Comparison of ENCODE assay signal across 26 cellular contexts in genomic region chr6:132725471-132725870, GRCh38. TPM values are rescaled to one million over a fixed set of nuclear protein-coding genes. Genes with fewer than 3 reads are reported as not detected.
DNase-seq lines count a peak whose midpoint lies in the region; ATAC-seq, FAIRE-seq and TF ChIP-seq lines count a peak whose summit lies in the region.
"Had no signal": no experiment of that assay in that cellular context is flagged by ENCODE, and none has a peak within 500 bp of the region (broad histone marks: within the 10 kb centered on the region; RNA-seq: fewer than 3 reads in every experiment).

No MANE protein-coding gene starts in this region.

- TF ChIP-seq CTCF in OCI-LY7 (conservative IDR thresholded peaks at IDR 0.05; ENCODE audit: low read length) (no peak), kidney (IDR thresholded peaks at IDR 0.05; ENCODE audit: borderline replicate concordance, extremely low read depth, insufficient read depth) (no peak)

- no peaks in the 10 kb centered on the region for H3K9me2 ChIP-seq in OCI-LY7 (ENCODE audit: insufficient read depth, low read length)

- no peaks in the 10 kb centered on the region for H4K20me1 ChIP-seq in OCI-LY7 (ENCODE audit: insufficient read depth, low read length)

- no peak overlapping the region for H3K27ac ChIP-seq in OCI-LY7 (ENCODE audit: low read depth, low read length, poor library complexity, severe bottlenecking)
- no peak overlapping the region for H3K27ac ChIP-seq in kidney (ENCODE audit: low read depth in 2 of 2, low read length in 2 of 2)
- H3K27ac ChIP-seq: GM23248, left lung, ovary, transverse colon had no signal

- H3K4me2 ChIP-seq in OCI-LY7 (ENCODE audit: low read length) = peak overlapping the region; percentile 10; the same call in 1 of the 2 replicates

- peak overlapping the region; percentile 45; the same call in 1 of the 2 replicates for H2AFZ ChIP-seq in OCI-LY7 (ENCODE audit: low read length)
- H2AFZ ChIP-seq: GM23248 had no signal

- DNase-seq in OCI-LY7 (ENCODE audit: low spot score) (no peak), NCI-H526 treated with DMSO at 0.1 percent for 48 hours (lab: John Stamatoyannopoulos, UW) (no peak), COLO829 (ENCODE audit: low spot score) (no peak), kidney (no peak)
- DNase-seq: activated B cell treated with CpG ODN at 0.5 μM for 24 hours; activated CD8-positive, alpha-beta memory T cell treated with anti-CD3 and anti-CD28 coated beads, Interleukin-2, amount 50 U/mL, for 48 hours; activated naive CD4-positive, alpha-beta T cell treated with Interleukin-2 at 50 U/mL for 16 hours; Caco-2; central memory CD4-positive, alpha-beta T cell; DMS79; erythroblast; GF-D8; GM23248; Kasumi-1; left lung; NCI-H1436 treated with DMSO at 0.1 percent for 48 hours; ovary; transverse colon had no signal

- no peak overlapping the region for H3K4me3 ChIP-seq in OCI-LY7 (ENCODE audit: low read depth, low read length, poor library complexity, severe bottlenecking)
- no peak overlapping the region for H3K4me3 ChIP-seq in kidney (ENCODE audit: low read length in 2 of 2)
- H3K4me3 ChIP-seq: GM23248, left lung, ovary, transverse colon had no signal

- intact Hi-C loops in OCI-LY7 (cut with micrococcal nuclease; ENCODE audit: unreplicated experiment) (no loop called here), kidney (cut with DNase I) (no loop called here)

- no peaks in the 10 kb centered on the region for H3K9me3 ChIP-seq in OCI-LY7 (ENCODE audit: low read length)
- no peaks in the 10 kb centered on the region for H3K9me3 ChIP-seq in kidney (ENCODE audit: control insufficient read depth in 1 of 2, low read length in 2 of 2)
- H3K9me3 ChIP-seq: Caco-2, left lung, ovary, transverse colon had no signal

- CTCF ChIA-PET in OCI-LY7 (lab: Charles Lee; ENCODE audit: unreplicated experiment) = no interaction called here

- peak; percentile 9 for ATAC-seq in GM18907 (IDR thresholded peaks at IDR 0.05; ENCODE audit: unreplicated experiment)
- peak; percentile 9 for ATAC-seq in GM19438 (IDR thresholded peaks at IDR 0.05; ENCODE audit: low read depth, unreplicated experiment)
- peak; percentile 10 for ATAC-seq in HG02981 (IDR thresholded peaks at IDR 0.05; ENCODE audit: unreplicated experiment)
- ATAC-seq: left lung; stimulated activated effector memory CD8-positive, alpha-beta T cell treated with anti-CD3 and anti-CD28 coated beads, Interleukin-12 subunit alpha, Interleukin-12 subunit beta, amount 100 ng/mL, for 72 hours had no signal

- FAIRE-seq in kidney (lab: Jason Lieb, UNC) = no peak

- H3K79me2 ChIP-seq in OCI-LY7 (ENCODE audit: insufficient read depth, low read depth, low read length) = no peaks in the 10 kb centered on the region

- H3K36me3 ChIP-seq in OCI-LY7 (ENCODE audit: insufficient read depth, low read length) (no peaks in the 10 kb centered on the region), kidney (ENCODE audit: control insufficient read depth in 1 of 2, insufficient read depth in 2 of 2, low read length in 2 of 2) (no peaks in the 10 kb centered on the region)
- H3K36me3 ChIP-seq: ovary, transverse colon had no signal

- peaks cover 7% of the 10 kb centered on the region for H3K4me1 ChIP-seq in OCI-LY7 (ENCODE audit: insufficient read depth, low read length, poor library complexity, severe bottlenecking)
- no peaks in the 10 kb centered on the region for H3K4me1 ChIP-seq in kidney (ENCODE audit: control insufficient read depth in 1 of 2, insufficient read depth in 1 of 2, low read depth in 1 of 2, low read length in 2 of 2)
- H3K4me1 ChIP-seq: Caco-2, transverse colon had no signal

- BruUV-seq in OCI-LY7 (replicated peaks; lab: Mats Ljungman, UMichigan) = no TSS peak

- POLR2A ChIA-PET in OCI-LY7 (lab: Charles Lee) = interaction anchor here (0.7 to 2.0 kb wide), 4 partner anchors 10 to 85 kb away, joined by 3 to 13 read pairs (median 3); no protein-coding TSS in a partner anchor

- H3K9ac ChIP-seq in kidney (ENCODE audit: low read length in 2 of 2) = no peak overlapping the region
- H3K9ac ChIP-seq: GM23248 had no signal

RNA-seq across cellular contexts. Expression of gene VNN1, which starts 11.6 kb away (rescaled TPM):
- not detected in 2 replicates for total RNA-seq in OCI-LY7 (2014; rRNA removed; shearing (Covaris generic))
- not detected in 2 replicates for total RNA-seq in OCI-LY7 (2022)
- 7.5 TPM for total RNA-seq in kidney
- 13.8 TPM for polyA plus RNA-seq in kidney (ENCODE audit: insufficient read depth, low read depth, low replicate concordance)
- total RNA-seq: activated T-helper 1 cell treated with anti-CD3 and anti-CD28 coated beads, Interleukin-12 subunit alpha, Interleukin-12 subunit beta, Interleukin-2, Interleukin-4 antibody, amounts not matched to agents 30 ng/mL and 10 ng/mL and 1 ng/mL, durations not matched to agents 14 hours and 24 hours and 36 hours; Caco-2 had no signal
- polyA plus RNA-seq: BJ, neural cell had no signal

RNA-seq across cellular contexts. Expression of gene VNN2, which starts 32.2 kb away (rescaled TPM):
- 22.7 and 25.5 TPM in 2 replicates for total RNA-seq in OCI-LY7 (2014; rRNA removed; shearing (Covaris generic))
- 28.9 and 31.4 TPM in 2 replicates for total RNA-seq in OCI-LY7 (2022)
- total RNA-seq in kidney = 6.7 TPM
- polyA plus RNA-seq in kidney (ENCODE audit: insufficient read depth, low read depth, low replicate concordance) = 1.7 TPM
- total RNA-seq: Caco-2, GM23248 had no signal
- polyA plus RNA-seq: AG04450, BJ, neural cell had no signal
